Comparison of ENCODE assay signal across 19 cellular contexts in genomic region chr1:48649880-48650279, GRCh38.
"Had no signal": no experiment of that assay in that cellular context is flagged by ENCODE, and none has a peak within 500 bp of the region (broad histone marks: within the 10 kb centered on the region; RNA-seq: fewer than 3 reads in every experiment).

No MANE protein-coding gene starts in this region.

- H2AFZ ChIP-seq: parathyroid adenoma had no signal

- H3K9ac ChIP-seq: parathyroid adenoma had no signal

- H3K27ac ChIP-seq: epithelial cell of prostate, esophagus muscularis mucosa, gastroesophageal sphincter, left lung, lower lobe of right lung, parathyroid adenoma, sigmoid colon, skin epidermis, stomach, thoracic aorta, transverse colon had no signal

- H3K4me3 ChIP-seq: esophagus muscularis mucosa, gastroesophageal sphincter, left lung, lower lobe of right lung, sigmoid colon, skin epidermis, stomach, thoracic aorta, transverse colon had no signal

- H3K27me3 ChIP-seq: esophagus muscularis mucosa, gastroesophageal sphincter, left lung, sigmoid colon, stomach, transverse colon had no signal

- H3K36me3 ChIP-seq: esophagus muscularis mucosa, gastroesophageal sphincter, left lung, lower lobe of right lung, sigmoid colon, stomach, thoracic aorta, transverse colon had no signal

- H3K79me2 ChIP-seq: parathyroid adenoma had no signal

- ATAC-seq: effector memory CD8-positive, alpha-beta T cell; gastroesophageal sphincter; left lung; lower lobe of right lung had no signal

- H3K9me3 ChIP-seq: esophagus muscularis mucosa, gastroesophageal sphincter, left lung, lower lobe of right lung, sigmoid colon, stomach, thoracic aorta, transverse colon had no signal

- H3K4me1 ChIP-seq: esophagus muscularis mucosa, gastroesophageal sphincter, left lung, lower lobe of right lung, parathyroid adenoma, sigmoid colon, stomach, transverse colon had no signal

- DNase-seq: effector memory CD8-positive, alpha-beta T cell; glutamatergic neuron; kidney glomerular epithelial cell; left lung; lower lobe of right lung; natural killer cell; occipital lobe; sigmoid colon; stimulated activated CD4-positive, alpha-beta T cell treated with anti-CD3 and anti-CD28 coated beads, Interleukin-12 subunit alpha, Interleukin-12 subunit beta, amount 100 ng/mL, for 4 hours; stimulated activated naive CD4-positive, alpha-beta T cell; stomach; substantia nigra; transverse colon had no signal
